13 cellular contexts compared by ENCODE assay signal in genomic region chr6:125947581-125947980, GRCh38. TPM values are rescaled to one million over a fixed set of nuclear protein-coding genes. Genes with fewer than 3 reads are reported as not detected.
DNase-seq lines count a peak whose midpoint lies in the region; ATAC-seq and TF ChIP-seq lines count a peak whose summit lies in the region.
"Had no signal": no experiment of that assay in that cellular context is flagged by ENCODE, and none has a peak within 500 bp of the region (broad histone marks: within the 10 kb centered on the region; RNA-seq: fewer than 3 reads in every experiment).

No MANE protein-coding gene starts in this region.

- POLR2A ChIA-PET in SK-N-SH (lab: Yijun Ruan, JAX): no interaction called here
- POLR2A ChIA-PET in activated CD8-positive, alpha-beta T cell treated with anti-CD3 and anti-CD28 coated beads, Interleukin-2, amount 10 ng/mL, durations not matched to agents 7 days and 5 days (lab: Charles Lee): no interaction called here

- no peak for TF ChIP-seq CTCF in SK-N-SH (IDR thresholded peaks at IDR 0.05)
- no peak for TF ChIP-seq CTCF in fibroblast of pulmonary artery (IDR thresholded peaks at IDR 0.05; ENCODE audit: low read length, missing control alignments)
- TF ChIP-seq CTCF in stomach (IDR thresholded peaks at IDR 0.05): no peak

- ATAC-seq in SK-N-SH treated with all-trans-retinoic acid at 6 μM for 48 hours (peak; percentile 60; the same call in 2 of the 3 replicates), GM19023 (IDR thresholded peaks at IDR 0.05; ENCODE audit: unreplicated experiment) (no peak)
- ATAC-seq in activated CD8-positive, alpha-beta T cell treated with anti-CD3 and anti-CD28 coated beads, Interleukin-2, amount 10 ng/mL, durations not matched to agents 7 days and 5 days: no peak
- ATAC-seq: activated CD8-positive, alpha-beta T cell treated with anti-CD3 and anti-CD28 coated beads for 36 hours had no signal

- H3K9me3 ChIP-seq in SK-N-SH (no peaks in the 10 kb centered on the region), stomach (no peaks in the 10 kb centered on the region)

- H3K27ac ChIP-seq in SK-N-SH (ENCODE audit: low read depth in 2 of 2, low read length in 1 of 2) (no peak overlapping the region), stomach (peak overlapping the region in 2 of 5 donors; percentile 12 to 85)
- H3K27ac ChIP-seq: SK-N-MC had no signal

- peaks cover 31% of the 10 kb centered on the region for H3K27me3 Mint-ChIP-seq in activated CD8-positive, alpha-beta T cell treated with anti-CD3 and anti-CD28 coated beads, Interleukin-2, amount 10 ng/mL, durations not matched to agents 7 days and 5 days (ENCODE audit: low read depth)

- H3K36me3 ChIP-seq in SK-N-SH (replicated peaks in 1 of 2; ENCODE audit: control insufficient read depth in 1 of 2, insufficient read depth in 2 of 2, low read length in 1 of 2): no peaks in the 10 kb centered on the region
- H3K36me3 ChIP-seq in stomach: no peaks in the 10 kb centered on the region

- intact Hi-C loops in stomach (cut with DNase I; ENCODE audit: low total_unique reads): no loop called here

- H4K20me1 ChIP-seq in SK-N-SH (ENCODE audit: insufficient read depth): no peaks in the 10 kb centered on the region

- TF ChIP-seq EP300 in SK-N-SH (IDR thresholded peaks at IDR 0.05; ENCODE audit: borderline replicate concordance in 1 of 2, low read depth in 1 of 2, low read length in 1 of 2): no peak
- no peak for TF ChIP-seq EP300 in stomach (IDR thresholded peaks at IDR 0.05)

- H3K4me3 ChIP-seq in SK-N-SH (ENCODE audit: low read depth in 2 of 2, low read length in 1 of 2) (no peak overlapping the region), fibroblast of pulmonary artery (replicated peaks; ENCODE audit: low read depth, low read length) (no peak overlapping the region), stomach (no peak overlapping the region)
- H3K4me3 ChIP-seq: SK-N-MC had no signal

- peaks cover 9% of the 10 kb centered on the region for H3F3A ChIP-seq in SK-N-SH (replicated peaks; ENCODE audit: insufficient read depth)

- no peak for TF ChIP-seq RAD21 in SK-N-SH (IDR thresholded peaks at IDR 0.05; ENCODE audit: low read length)

- no peaks in the 10 kb centered on the region for H3K79me2 ChIP-seq in SK-N-SH (ENCODE audit: insufficient read depth)

- H3K4me1 Mint-ChIP-seq in activated CD8-positive, alpha-beta T cell treated with anti-CD3 and anti-CD28 coated beads, Interleukin-2, amount 10 ng/mL, durations not matched to agents 7 days and 5 days (ENCODE audit: low read depth): no peaks in the 10 kb centered on the region
- H3K4me1 Mint-ChIP-seq: neural crest cell had no signal

- CTCF ChIA-PET in SK-N-SH (lab: Yijun Ruan, JAX): interaction anchor here (1.4 to 2.6 kb wide), 3 partner anchors 8 to 166 kb away, joined by 5 to 9 read pairs (median 5); partner anchors contain the start of genes HINT3 and NCOA7
- CTCF ChIA-PET in activated CD8-positive, alpha-beta T cell treated with anti-CD3 and anti-CD28 coated beads, Interleukin-2, amount 10 ng/mL, durations not matched to agents 7 days and 5 days (lab: Charles Lee): interaction anchor here (0.7 to 2.1 kb wide), 5 partner anchors 8 to 156 kb away, joined by 3 to 12 read pairs (median 11); partner anchors contain the start of genes HINT3 and NCOA7

- no peaks in the 10 kb centered on the region for H3K9me2 ChIP-seq in SK-N-SH

- no peaks in the 10 kb centered on the region for H3K27me3 ChIP-seq in SK-N-SH (ENCODE audit: insufficient read depth)
- H3K27me3 ChIP-seq in stomach: no peaks in the 10 kb centered on the region

- peaks cover 0 to 8% of the 10 kb centered on the region in 2 experiments; a peak in 1 of 4 replicates for H3K4me1 ChIP-seq in SK-N-SH (ENCODE audit: control insufficient read depth in 1 of 2, insufficient read depth in 2 of 2, low read depth in 1 of 2, low read length in 1 of 2)
- H3K4me1 ChIP-seq in stomach: peaks cover 22 to 55% (median 32%) of the 10 kb centered on the region in 4 donors

- H3K4me3 Mint-ChIP-seq in activated CD8-positive, alpha-beta T cell treated with anti-CD3 and anti-CD28 coated beads, Interleukin-2, amount 10 ng/mL, durations not matched to agents 7 days and 5 days: no peak overlapping the region
- H3K4me3 Mint-ChIP-seq: activated CD8-positive, alpha-beta T cell treated with anti-CD3 and anti-CD28 coated beads for 36 hours; neural crest cell had no signal

- no peak overlapping the region for H3K27ac Mint-ChIP-seq in activated CD8-positive, alpha-beta T cell treated with anti-CD3 and anti-CD28 coated beads, Interleukin-2, amount 10 ng/mL, durations not matched to agents 7 days and 5 days
- H3K27ac Mint-ChIP-seq: activated CD8-positive, alpha-beta T cell treated with anti-CD3 and anti-CD28 coated beads for 36 hours had no signal

- no peak for TF ChIP-seq POLR2A in stomach (IDR thresholded peaks at IDR 0.05)

- H3K4me2 ChIP-seq in SK-N-SH: no peak overlapping the region

- H3K9ac ChIP-seq in SK-N-SH: no peak overlapping the region

- no peak overlapping the region for H2AFZ ChIP-seq in SK-N-SH (ENCODE audit: low read depth)

- no peaks in the 10 kb centered on the region for H3K9me3 Mint-ChIP-seq in activated CD8-positive, alpha-beta T cell treated with anti-CD3 and anti-CD28 coated beads, Interleukin-2, amount 10 ng/mL, durations not matched to agents 7 days and 5 days (ENCODE audit: insufficient read depth)
- H3K9me3 Mint-ChIP-seq: activated CD8-positive, alpha-beta T cell treated with anti-CD3 and anti-CD28 coated beads for 36 hours; neural crest cell had no signal

- WGBS in SK-N-SH (ENCODE audit: low lambda C conversion rate): 67% methylated on average over 2 of the region's 2 CpGs
- WGBS in stomach, 5 donors: 45 to 65% (median 59%) methylated on average over 2 of the region's 2 CpGs

- no peaks in the 10 kb centered on the region for H3K36me3 Mint-ChIP-seq in activated CD8-positive, alpha-beta T cell treated with anti-CD3 and anti-CD28 coated beads, Interleukin-2, amount 10 ng/mL, durations not matched to agents 7 days and 5 days (ENCODE audit: low read depth)

- no peak for DNase-seq in SK-N-SH
- DNase-seq in amniotic epithelial cell (ENCODE audit: low read depth): peak; percentile 59
- peak; percentile 78 for DNase-seq in fibroblast of pulmonary artery (ENCODE audit: low read depth)
- DNase-seq in stomach: peak; percentile 53
- DNase-seq in activated CD8-positive, alpha-beta T cell treated with anti-CD3 and anti-CD28 coated beads, Interleukin-2, amount 10 ng/mL, durations not matched to agents 7 days and 5 days: no peak
- no peak for DNase-seq in pons (ENCODE audit: low spot score)
- DNase-seq: 8988T; activated CD8-positive, alpha-beta T cell treated with anti-CD3 and anti-CD28 coated beads for 36 hours; activated effector memory CD4-positive, alpha-beta T cell treated with Interleukin-2 at 50 U/mL for 16 hours had no signal

TF ChIP-seq in SK-N-SH treated with all-trans-retinoic acid at 6 μM for 48 hours, 23 proteins besides CTCF, POLR2A, EP300 and RAD21 (continues in another document):
- TF ChIP-seq SNAI2 (CRISPR knock-in tag; IDR thresholded peaks at IDR 0.05): no peak

TF ChIP-seq in SK-N-SH, 30 proteins besides CTCF, POLR2A, EP300 and RAD21 (continues in another document):
- TF ChIP-seq NRF1 (IDR thresholded peaks at IDR 0.05; ENCODE audit: low read depth, low read length) (no peak), ZBTB33 (IDR thresholded peaks at IDR 0.05; ENCODE audit: borderline replicate concordance, low read depth) (no peak), CHD2 (IDR thresholded peaks at IDR 0.05; ENCODE audit: low read length, partially characterized antibody) (no peak), FOXM1 (IDR thresholded peaks at IDR 0.05; ENCODE audit: low read depth) (no peak), RXRA (IDR thresholded peaks at IDR 0.05; ENCODE audit: borderline replicate concordance, low read depth) (no peak), POLR2AphosphoS5 (IDR thresholded peaks at IDR 0.05; ENCODE audit: low read depth, low read length) (no peak)
- TF ChIP-seq, protein P1, sequence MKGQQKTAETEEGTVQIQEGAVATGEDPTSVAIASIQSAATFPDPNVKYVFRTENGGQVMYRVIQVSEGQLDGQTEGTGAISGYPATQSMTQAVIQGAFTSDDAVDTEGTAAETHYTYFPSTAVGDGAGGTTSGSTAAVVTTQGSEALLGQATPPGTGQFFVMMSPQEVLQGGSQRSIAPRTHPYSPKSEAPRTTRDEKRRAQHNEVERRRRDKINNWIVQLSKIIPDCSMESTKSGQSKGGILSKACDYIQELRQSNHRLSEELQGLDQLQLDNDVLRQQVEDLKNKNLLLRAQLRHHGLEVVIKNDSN (IDR thresholded peaks at IDR 0.05; ENCODE audit: borderline replicate concordance, low read depth): no peak

RNA-seq across cellular contexts. Expression of gene HINT3, which starts 9.0 kb away (rescaled TPM):
- polyA plus RNA-seq in SK-N-SH (2012; rRNA removed): 1.8 and 1.9 TPM in 2 replicates
- 3.9 and 5.0 TPM in 2 replicates for polyA plus RNA-seq in SK-N-SH (2012; cell fraction: cytosol; rRNA removed)
- polyA plus RNA-seq in SK-N-SH (2012; cell fraction: nucleus; rRNA removed): 1.2 and 1.3 TPM in 2 replicates
- 10 to 100 TPM in 4 of 5 donors, 1 to 10 TPM in 1; 9.9 to 36.0 (median 24.3) TPM for total RNA-seq in stomach
- polyA plus RNA-seq in stomach: 10 to 100 TPM in 2 of 3 donors, 1 to 10 TPM in 1; 9.3 to 28.9 (median 17.6) TPM
- total RNA-seq in activated CD8-positive, alpha-beta T cell treated with anti-CD3 and anti-CD28 coated beads, Interleukin-2, amount 10 ng/mL, durations not matched to agents 7 days and 5 days: 1 to 10 TPM; 8.0 to 9.1 TPM

RNA-seq across cellular contexts. Expression of gene TRMT11, which starts 38.8 kb away (rescaled TPM):
- polyA plus RNA-seq in SK-N-SH (2012; rRNA removed): 15.0 and 22.8 TPM in 2 replicates
- polyA plus RNA-seq in SK-N-SH (2012; cell fraction: cytosol; rRNA removed): 21.8 and 28.3 TPM in 2 replicates
- polyA plus RNA-seq in SK-N-SH (2012; cell fraction: nucleus; rRNA removed): 24.8 and 64.2 TPM in 2 replicates
- 100 to 1,000 TPM in 1 of 5 donors, 10 to 100 TPM in 4; 49.7 to 124 (median 52.5) TPM for total RNA-seq in stomach
- 10 to 100 TPM in 1 of 3 donors, 1 to 10 TPM in 2; 7.0 to 10.2 (median 9.3) TPM for polyA plus RNA-seq in stomach
- total RNA-seq in activated CD8-positive, alpha-beta T cell treated with anti-CD3 and anti-CD28 coated beads, Interleukin-2, amount 10 ng/mL, durations not matched to agents 7 days and 5 days: 10 to 100 TPM; 17.1 to 18.1 TPM

Comparison
In these comparisons a context has a peak if more than half of its experiments do, and no peak if none do; other contexts are left out.
1. DNase-seq: peak in amniotic epithelial cell (single experiment), fibroblast of pulmonary artery (single experiment) and stomach (single experiment); none in SK-N-SH (single experiment), activated CD8-positive, alpha-beta T cell treated with anti-CD3 and anti-CD28 coated beads, Interleukin-2, amount 10 ng/mL, durations not matched to agents 7 days and 5 days (single experiment) and pons (single experiment).